ENCODE assay signal across 2 cellular contexts in genomic region chr11:112223754-112224532, GRCh38.
TF ChIP-seq lines count a peak whose summit lies in the region.

No MANE protein-coding gene starts in this region.

TF ChIP-seq in liver, 16 proteins besides CTCF, POLR2A, EP300 and RAD21:
- no peak for TF ChIP-seq SP1 (IDR thresholded peaks at IDR 0.05)
- no peak for TF ChIP-seq GABPA (IDR thresholded peaks at IDR 0.05 in 1 of 2, conservative IDR thresholded peaks at IDR 0.05 in 1 of 2)
- TF ChIP-seq, protein P1, sequence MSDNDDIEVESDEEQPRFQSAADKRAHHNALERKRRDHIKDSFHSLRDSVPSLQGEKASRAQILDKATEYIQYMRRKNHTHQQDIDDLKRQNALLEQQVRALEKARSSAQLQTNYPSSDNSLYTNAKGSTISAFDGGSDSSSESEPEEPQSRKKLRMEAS (IDR thresholded peaks at IDR 0.05), result no peak
- peak; percentile 63 to 64 for TF ChIP-seq HNF4A (conservative IDR thresholded peaks at IDR 0.05)
- no peak for TF ChIP-seq REST (IDR thresholded peaks at IDR 0.05)

TF ChIP-seq in HepG2, 621 proteins besides CTCF, POLR2A, EP300 and RAD21:
- TF ChIP-seq, protein P2, sequence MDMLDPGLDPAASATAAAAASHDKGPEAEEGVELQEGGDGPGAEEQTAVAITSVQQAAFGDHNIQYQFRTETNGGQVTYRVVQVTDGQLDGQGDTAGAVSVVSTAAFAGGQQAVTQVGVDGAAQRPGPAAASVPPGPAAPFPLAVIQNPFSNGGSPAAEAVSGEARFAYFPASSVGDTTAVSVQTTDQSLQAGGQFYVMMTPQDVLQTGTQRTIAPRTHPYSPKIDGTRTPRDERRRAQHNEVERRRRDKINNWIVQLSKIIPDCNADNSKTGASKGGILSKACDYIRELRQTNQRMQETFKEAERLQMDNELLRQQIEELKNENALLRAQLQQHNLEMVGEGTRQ (IDR thresholded peaks at IDR 0.05; ENCODE audit: low read depth, low read length), result no peak
- TF ChIP-seq, protein P2 (CRISPR knock-in tag; IDR thresholded peaks at IDR 0.05; ENCODE audit: borderline replicate concordance), result no peak
- TF ChIP-seq HES4 (CRISPR knock-in tag; IDR thresholded peaks at IDR 0.05; ENCODE audit: borderline replicate concordance) (no peak), PCBP2 (optimal IDR thresholded peaks at IDR 0.05; ENCODE audit: low read depth, low read length, poor library complexity, severe bottlenecking) (no peak), ZNF317 (CRISPR knock-in tag; IDR thresholded peaks at IDR 0.05) (no peak), ATF7 (IDR thresholded peaks at IDR 0.05) (no peak), ATF7 (CRISPR knock-in tag; IDR thresholded peaks at IDR 0.05) (no peak), GATAD2A (CRISPR knock-in tag; IDR thresholded peaks at IDR 0.05) (no peak), FLYWCH1 (CRISPR knock-in tag; IDR thresholded peaks at IDR 0.05) (no peak), SMAD1 (CRISPR knock-in tag; IDR thresholded peaks at IDR 0.05; ENCODE audit: borderline replicate concordance, low read depth) (no peak)
